In the genomic region with DNA sequence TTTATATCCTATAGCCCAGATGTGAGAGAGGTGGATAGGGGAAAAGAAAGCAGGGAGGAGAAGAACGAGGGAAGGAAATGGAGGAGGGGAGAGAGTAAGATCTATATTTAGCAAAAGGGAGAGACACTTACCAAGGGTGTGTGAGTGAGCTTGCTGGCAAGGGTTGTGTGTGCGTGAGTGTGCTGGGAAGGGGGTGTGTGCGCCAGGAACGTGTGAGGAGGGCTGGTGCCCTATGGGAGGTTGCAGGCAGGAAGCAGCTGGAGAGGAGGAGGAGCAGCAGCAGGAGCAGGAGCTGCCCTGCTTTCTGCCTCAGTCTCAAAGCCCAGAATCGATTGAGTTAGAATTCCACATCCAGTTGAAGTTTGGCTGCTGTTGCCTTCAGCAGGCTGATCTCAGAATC, we compare ENCODE assay signal across 9 cellular contexts.
DNase-seq lines count a peak whose midpoint lies in the region; ATAC-seq lines count a peak whose summit lies in the region.
"Had no signal": no experiment of that assay in that cellular context is flagged by ENCODE, and none has a peak within 500 bp of the region (broad histone marks: within the 10 kb centered on the region; RNA-seq: fewer than 3 reads in every experiment).

No MANE protein-coding gene starts in this region.

- H3K4me1 ChIP-seq in adipocyte (ENCODE audit: control insufficient read depth, insufficient read depth, low read length) (peaks cover 28% of the 10 kb centered on the region), right cardiac atrium (ENCODE audit: control insufficient read depth, insufficient read depth, low read length) (peaks cover 15% of the 10 kb centered on the region), skeletal muscle satellite cell (ENCODE audit: control insufficient read depth, insufficient read depth, low read length) (peaks cover 18% of the 10 kb centered on the region)

- H3K4me2 ChIP-seq in skeletal muscle satellite cell (ENCODE audit: low read length) = peak overlapping the region; percentile 67

- peaks cover 4% of the 10 kb centered on the region for H3K27me3 Mint-ChIP-seq in activated naive CD4-positive, alpha-beta T cell treated with anti-CD3 and anti-CD28 coated beads for 36 hours (ENCODE audit: low read depth)

- H3K36me3 ChIP-seq in H7 (replicated peaks; ENCODE audit: control insufficient read depth, insufficient read depth, low read length) (no peaks in the 10 kb centered on the region), adipocyte (ENCODE audit: control insufficient read depth, insufficient read depth, low read length, severe bottlenecking) (no peaks in the 10 kb centered on the region), skeletal muscle satellite cell (ENCODE audit: insufficient read depth, low read length) (no peaks in the 10 kb centered on the region)

- H3K4me3 ChIP-seq in H7 (ENCODE audit: insufficient read depth, low read depth, low read length) (no peak overlapping the region), adipocyte (ENCODE audit: low read length) (peak overlapping the region; percentile 80), right cardiac atrium (ENCODE audit: low read length) (peak overlapping the region; percentile 39), skeletal muscle satellite cell (ENCODE audit: low read length) (peak overlapping the region; percentile 6)

- H3K9me3 Mint-ChIP-seq in activated naive CD4-positive, alpha-beta T cell treated with anti-CD3 and anti-CD28 coated beads for 36 hours = no peaks in the 10 kb centered on the region

- H3K27ac ChIP-seq in right cardiac atrium (ENCODE audit: low read length) = peak overlapping the region; percentile 66

- H3K27ac Mint-ChIP-seq in activated naive CD4-positive, alpha-beta T cell treated with anti-CD3 and anti-CD28 coated beads for 36 hours = no peak overlapping the region

- peak; percentile 96 for ATAC-seq in right cardiac atrium
- ATAC-seq in HG03139 (IDR thresholded peaks at IDR 0.05; ENCODE audit: unreplicated experiment) = no peak

- DNase-seq in H7 (peak; percentile 16), adipocyte (ENCODE audit: low read depth) (peak; percentile 64), right cardiac atrium (peak; percentile 75 to 88 (median 87))
- DNase-seq in activated CD8-positive, alpha-beta memory T cell treated with anti-CD3 and anti-CD28 coated beads, Interleukin-2, amount 50 U/mL, for 48 hours = no peak
- no peak for DNase-seq in activated naive CD4-positive, alpha-beta T cell treated with anti-CD3 and anti-CD28 coated beads for 36 hours
- DNase-seq in stimulated activated CD4-positive, alpha-beta T cell treated with anti-CD3 and anti-CD28 coated beads, Interleukin-4, amount 100 ng/mL, for 24 hours = no peak
- DNase-seq: small intestine had no signal

- CTCF ChIA-PET in activated naive CD4-positive, alpha-beta T cell treated with anti-CD3 and anti-CD28 coated beads for 36 hours (lab: Charles Lee) = interaction anchor here (0.5 to 1.3 kb wide), 4 partner anchors 34 to 360 kb away, joined by 3 read pairs; no protein-coding TSS in a partner anchor

- no peaks in the 10 kb centered on the region for H3K27me3 ChIP-seq in H7 (ENCODE audit: control insufficient read depth, insufficient read depth, low read length)
- H3K27me3 ChIP-seq in adipocyte (replicated peaks; ENCODE audit: control insufficient read depth, insufficient read depth, low read length) = no peaks in the 10 kb centered on the region
- H3K27me3 ChIP-seq in right cardiac atrium (ENCODE audit: control insufficient read depth, insufficient read depth) = no peaks in the 10 kb centered on the region
- no peaks in the 10 kb centered on the region for H3K27me3 ChIP-seq in skeletal muscle satellite cell (ENCODE audit: control insufficient read depth, insufficient read depth, low read length)

- no peak overlapping the region for H3K4me3 Mint-ChIP-seq in activated naive CD4-positive, alpha-beta T cell treated with anti-CD3 and anti-CD28 coated beads for 36 hours

- H3K36me3 Mint-ChIP-seq in activated naive CD4-positive, alpha-beta T cell treated with anti-CD3 and anti-CD28 coated beads for 36 hours (ENCODE audit: low read depth) = no peaks in the 10 kb centered on the region

- no peaks in the 10 kb centered on the region for H3K4me1 Mint-ChIP-seq in activated naive CD4-positive, alpha-beta T cell treated with anti-CD3 and anti-CD28 coated beads for 36 hours (ENCODE audit: low read depth)

- H3K9ac ChIP-seq in adipocyte (ENCODE audit: low read length) = peak overlapping the region; percentile 80
- H3K9ac ChIP-seq in skeletal muscle satellite cell (ENCODE audit: low read depth, low read length) = peak overlapping the region; percentile 3

- 4% methylated on average over 5 of the region's 5 CpGs for WGBS in right cardiac atrium

- intact Hi-C loops in right cardiac atrium (cut with DNase I) = no loop called here
- intact Hi-C loops in activated naive CD4-positive, alpha-beta T cell treated with anti-CD3 and anti-CD28 coated beads for 36 hours (cut with micrococcal nuclease) = no loop called here

- H3K9me3 ChIP-seq in adipocyte (ENCODE audit: control insufficient read depth, low read length) (no peaks in the 10 kb centered on the region), right cardiac atrium (ENCODE audit: control insufficient read depth, low read length) (no peaks in the 10 kb centered on the region), skeletal muscle satellite cell (replicated peaks; ENCODE audit: low read length) (no peaks in the 10 kb centered on the region)

Comparison
In these comparisons a context has a peak if more than half of its experiments do, and no peak if none do; other contexts are left out.
1. DNase-seq: peak in H7 (single experiment), adipocyte (single experiment) and right cardiac atrium (3 of 3); none in activated CD8-positive, alpha-beta memory T cell treated with anti-CD3 and anti-CD28 coated beads, Interleukin-2, amount 50 U/mL, for 48 hours (single experiment), activated naive CD4-positive, alpha-beta T cell treated with anti-CD3 and anti-CD28 coated beads for 36 hours (single experiment) and stimulated activated CD4-positive, alpha-beta T cell treated with anti-CD3 and anti-CD28 coated beads, Interleukin-4, amount 100 ng/mL, for 24 hours (single experiment).